8 cellular contexts compared by ENCODE assay signal in the genomic region with DNA sequence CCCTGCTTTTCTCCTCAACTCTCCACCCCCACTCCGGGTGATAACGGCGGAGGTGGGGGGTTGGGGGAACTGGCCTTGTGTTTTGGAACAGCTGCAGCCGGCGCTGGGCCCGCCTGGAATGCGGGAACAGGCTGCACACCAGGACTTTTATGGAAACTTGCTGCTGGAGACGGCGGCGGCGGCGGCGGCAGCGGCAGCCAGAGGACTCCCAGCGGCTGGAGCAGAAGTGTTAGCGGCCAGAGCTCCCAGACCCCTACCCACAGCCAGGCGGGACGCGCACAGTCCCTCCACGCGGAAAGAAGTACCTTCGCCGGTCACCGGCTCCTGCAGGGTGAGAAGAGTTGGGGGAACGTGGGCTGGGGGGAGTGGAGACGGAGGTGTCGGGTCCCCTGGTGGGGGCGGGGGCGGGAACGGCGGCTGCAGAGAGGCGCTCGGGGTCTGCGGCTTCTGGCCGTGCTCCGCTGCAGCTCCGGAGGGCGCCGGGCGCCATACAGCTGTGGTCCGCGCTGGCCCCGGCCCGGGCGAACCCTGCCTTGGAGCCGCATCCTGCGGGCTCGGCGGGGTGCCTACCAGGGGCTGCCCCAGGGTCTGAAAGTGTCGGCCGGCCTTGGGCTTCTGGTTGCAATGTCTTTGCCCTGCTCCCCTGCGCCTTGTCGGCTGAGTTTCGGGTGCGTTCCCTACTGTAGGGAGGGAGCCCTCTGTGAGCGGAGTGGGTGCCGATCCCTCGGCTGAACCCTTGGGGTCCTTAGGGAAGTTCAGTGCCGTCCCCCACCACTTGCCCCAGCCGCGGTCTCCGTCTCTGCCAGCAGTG.
DNase-seq lines count a peak whose midpoint lies in the region; ATAC-seq and TF ChIP-seq lines count a peak whose summit lies in the region.

NEXN (plus strand) TSS at position 196 of the 811 bp plus-strand sequence. CDS start 27,483 bp downstream, outside the sequence.

- peaks cover 14% of the 10 kb centered on the region for H3K36me3 Mint-ChIP-seq in memory B cell

- no peak within 1 kb of the TSS for H3K27ac Mint-ChIP-seq in memory B cell

- peak within 1 kb of the TSS; percentile 81 for H3K4me3 Mint-ChIP-seq in memory B cell

- DNase-seq in CD1c-positive myeloid dendritic cell (ENCODE audit: extremely low spot score) (peak; percentile 4), HuH-7 (ENCODE audit: low spot score) (peak; percentile 51), epithelial cell of esophagus (ENCODE audit: low read depth) (peak; percentile 52), memory B cell (ENCODE audit: low spot score in 2 of 2) (peak; percentile 7 to 32)
- peak; percentile 1 to 6 for DNase-seq in activated CD4-positive, alpha-beta T cell treated with anti-CD3 and anti-CD28 coated beads, Interleukin-2, amount 50 U/mL, for 4 hours
- DNase-seq in stimulated activated naive CD8-positive, alpha-beta T cell treated with anti-CD3 and anti-CD28 coated beads, Interleukin-15, Interleukin-2, amounts not matched to agents 100 U/mL and 50 U/mL, for 24 hours, result peak; percentile 42

- H3K4me3 ChIP-seq in epithelial cell of esophagus (ENCODE audit: low read length), result peak within 1 kb of the TSS; percentile 69

- peaks cover 1% of the 10 kb centered on the region for H3K9me3 Mint-ChIP-seq in memory B cell

- no peak for TF ChIP-seq CTCF in epithelial cell of esophagus (IDR thresholded peaks at IDR 0.05; ENCODE audit: insufficient read depth, low read depth, low read length, missing control alignments)

- ATAC-seq in GM19372 (IDR thresholded peaks at IDR 0.05; ENCODE audit: low read depth, unreplicated experiment), result peak; percentile 62
- ATAC-seq in memory B cell (ENCODE audit: low read depth), result peak; percentile 78
- ATAC-seq in stimulated activated naive CD8-positive, alpha-beta T cell treated with anti-CD3 and anti-CD28 coated beads, Interleukin-15, Interleukin-2, amounts not matched to agents 100 U/mL and 50 U/mL, for 24 hours, result peak; percentile 61
- ATAC-seq in GM18861 (IDR thresholded peaks at IDR 0.05; ENCODE audit: unreplicated experiment), result no peak

- peaks cover 10% of the 10 kb centered on the region for H3K4me1 Mint-ChIP-seq in memory B cell

- peaks cover 12% of the 10 kb centered on the region for H3K27me3 Mint-ChIP-seq in memory B cell
